ENCODE assay signal across 1 cellular context in genomic region chr11:32561835-32562234, GRCh38.
TF ChIP-seq lines count a peak whose summit lies in the region.

No MANE protein-coding gene starts in this region.

TF ChIP-seq in H1, 55 proteins besides CTCF, POLR2A, EP300 and RAD21:
- TF ChIP-seq RNF2 (IDR thresholded peaks at IDR 0.05; ENCODE audit: borderline replicate concordance, low read depth, low read length, missing control alignments, poor library complexity, severe bottlenecking) (no peak), USF2 (IDR thresholded peaks at IDR 0.05; ENCODE audit: low read length) (no peak), CHD2 (IDR thresholded peaks at IDR 0.05; ENCODE audit: low read length) (no peak), TAF1 (IDR thresholded peaks at IDR 0.05; ENCODE audit: low read depth, low read length) (no peak), SRF (IDR thresholded peaks at IDR 0.05; ENCODE audit: low read depth, low read length) (no peak), CEBPB (IDR thresholded peaks at IDR 0.05; ENCODE audit: low read depth, low read length) (no peak), HDAC6 (IDR thresholded peaks at IDR 0.05; ENCODE audit: low read depth, low read length) (no peak), NANOG (IDR thresholded peaks at IDR 0.05; ENCODE audit: insufficient read depth, low read depth, low read length, poor library complexity, severe bottlenecking) (no peak), BCL11A (IDR thresholded peaks at IDR 0.05; ENCODE audit: low read depth in 2 of 2, low read length in 2 of 2) (no peak), CBX8 (IDR thresholded peaks at IDR 0.05; ENCODE audit: borderline replicate concordance, low read depth, low read length) (no peak)
